ENCODE assay signal across 28 cellular contexts in the genomic region with DNA sequence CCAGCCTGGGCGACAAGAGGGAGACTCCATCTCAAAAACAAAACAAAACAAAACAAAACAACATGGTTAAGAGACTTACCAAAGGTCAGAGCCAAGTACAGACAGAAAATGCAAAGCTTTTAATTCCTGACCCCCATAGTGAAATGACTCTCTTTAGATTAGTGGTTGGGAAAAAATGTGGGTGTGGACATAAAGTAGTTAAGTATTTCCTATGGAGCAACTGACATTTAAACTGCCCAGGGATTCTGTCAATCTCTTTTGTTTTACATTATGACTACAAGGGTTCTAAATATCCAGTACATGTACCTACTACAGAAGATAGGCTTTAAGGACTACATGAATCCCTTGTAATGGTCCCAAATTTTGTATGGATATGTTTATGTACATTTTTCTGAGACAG.
DNase-seq lines count a peak whose midpoint lies in the region; ATAC-seq and TF ChIP-seq lines count a peak whose summit lies in the region.
"Had no signal": no experiment of that assay in that cellular context is flagged by ENCODE, and none has a peak within 500 bp of the region (broad histone marks: within the 10 kb centered on the region; RNA-seq: fewer than 3 reads in every experiment).

No MANE protein-coding gene starts in this region.

- peak; percentile 63 for DNase-seq in EH (ENCODE audit: low read depth)
- peak; percentile 7 for DNase-seq in MV-4-11 (lab: John Stamatoyannopoulos, UW)
- DNase-seq in choroid plexus epithelial cell (ENCODE audit: low read depth) = peak; percentile 56
- peak; percentile 37 for DNase-seq in mesenchymal stem cell
- no peak for DNase-seq in trophoblast cell
- DNase-seq in NCI-H82 treated with DMSO at 0.1 percent for 48 hours (lab: John Stamatoyannopoulos, UW; ENCODE audit: unreplicated experiment) = no peak
- DNase-seq: activated CD4-positive, alpha-beta T cell treated with anti-CD3 and anti-CD28 coated beads for 36 hours; activated T-cell treated with anti-CD3 and anti-CD28 coated beads for 4 hours; dorsolateral prefrontal cortex; gastrocnemius medialis; left colon; mammary epithelial cell; NCI-H1417; NCI-H2081 treated with DMSO at 0.1 percent for 48 hours; OCI-M1; pancreas; right lobe of liver; SK-N-SH; stimulated activated CD4-positive, alpha-beta T cell treated with anti-CD3 and anti-CD28 coated beads, Interleukin-4, amount 100 ng/mL, for 24 hours; substantia nigra; T-helper 17 cell; upper lobe of right lung had no signal

- H3K4me2 ChIP-seq in mesenchymal stem cell (ENCODE audit: low read length, poor library complexity, severe bottlenecking) (no peak overlapping the region), trophoblast cell (ENCODE audit: low read length) (no peak overlapping the region)
- H3K4me2 ChIP-seq: hepatocyte, SK-N-SH had no signal

- peaks cover 5% of the 10 kb centered on the region for H3K79me1 ChIP-seq in mesenchymal stem cell (replicated peaks; ENCODE audit: low read length, poor library complexity, severe bottlenecking)
- no peaks in the 10 kb centered on the region for H3K79me1 ChIP-seq in trophoblast cell (ENCODE audit: low read length)

- H3K27ac ChIP-seq in mesenchymal stem cell (ENCODE audit: low read length, poor library complexity, severe bottlenecking) = no peak overlapping the region
- no peak overlapping the region for H3K27ac ChIP-seq in trophoblast cell (ENCODE audit: low read depth, low read length)
- H3K27ac ChIP-seq: ascending aorta, dorsolateral prefrontal cortex, gastrocnemius medialis, hepatocyte, pancreas, right lobe of liver, upper lobe of right lung had no signal

- no peak overlapping the region for H3K4ac ChIP-seq in mesenchymal stem cell (ENCODE audit: low read depth in 1 of 2, low read length in 2 of 2)
- H3K4ac ChIP-seq in trophoblast cell (ENCODE audit: low read depth, low read length) = no peak overlapping the region

- H3K9ac ChIP-seq in mesenchymal stem cell (ENCODE audit: low read length) (no peak overlapping the region), trophoblast cell (ENCODE audit: low read length) (no peak overlapping the region)
- H3K9ac ChIP-seq: SK-N-SH had no signal

- ATAC-seq in HG03432 (IDR thresholded peaks at IDR 0.05; ENCODE audit: unreplicated experiment) (no peak), HG02938 (IDR thresholded peaks at IDR 0.05; ENCODE audit: unreplicated experiment) (no peak)
- ATAC-seq: activated CD4-positive, alpha-beta T cell treated with anti-CD3 and anti-CD28 coated beads for 36 hours; activated naive CD4-positive, alpha-beta T cell treated with anti-CD3 and anti-CD28 coated beads, Interleukin-2, amount 50 U/mL, for 72 hours; gastrocnemius medialis; left colon; pancreas; right lobe of liver; stimulated activated effector memory CD8-positive, alpha-beta T cell treated with anti-CD3 and anti-CD28 coated beads, Interleukin-12 subunit alpha, Interleukin-12 subunit beta, amount 100 ng/mL, for 72 hours; T-helper 17 cell; upper lobe of right lung had no signal

- H2AK5ac ChIP-seq in mesenchymal stem cell (ENCODE audit: low read length, severe bottlenecking) (no peak overlapping the region), trophoblast cell (ENCODE audit: low read length) (no peak overlapping the region)

- WGBS in mesenchymal stem cell = 89% methylated on average over 1 of the region's 1 CpG
- no CpG with 5 or more reads among the region's 1 CpG for WGBS in trophoblast cell (ENCODE audit: extremely low coverage, insufficient coverage, insufficient read length)

- peaks cover 3 to 86% of the 10 kb centered on the region in 2 experiments for H3K36me3 ChIP-seq in mesenchymal stem cell (ENCODE audit: control insufficient read depth in 1 of 2, insufficient read depth in 2 of 2, low read depth in 1 of 2, low read length in 2 of 2)
- H3K36me3 ChIP-seq in trophoblast cell (ENCODE audit: control insufficient read depth in 1 of 2, insufficient read depth in 2 of 2, low read length in 2 of 2) = peaks cover 3 to 9% of the 10 kb centered on the region in 2 experiments

- no peak overlapping the region for H2BK120ac ChIP-seq in mesenchymal stem cell (ENCODE audit: low read depth, low read length)
- H2BK120ac ChIP-seq in trophoblast cell (ENCODE audit: insufficient read depth, low read length, poor library complexity) = no peak overlapping the region

- no peak overlapping the region for H3K14ac ChIP-seq in mesenchymal stem cell (ENCODE audit: low read length in 2 of 2)
- H3K14ac ChIP-seq in trophoblast cell (ENCODE audit: low read length) = no peak overlapping the region

- H2BK5ac ChIP-seq in mesenchymal stem cell (ENCODE audit: low read depth, low read length, poor library complexity, severe bottlenecking) (no peak overlapping the region), trophoblast cell (ENCODE audit: low read depth, low read length, poor library complexity) (no peak overlapping the region)

- TF ChIP-seq CTCF in choroid plexus epithelial cell (conservative IDR thresholded peaks at IDR 0.05; ENCODE audit: low read depth, low read length) = no peak

- H4K91ac ChIP-seq in mesenchymal stem cell (ENCODE audit: low read length) (no peak overlapping the region), trophoblast cell (ENCODE audit: low read depth, low read length) (no peak overlapping the region)

- no peaks in the 10 kb centered on the region for H3K9me3 ChIP-seq in mesenchymal stem cell (ENCODE audit: control insufficient read depth, low read length)
- no peaks in the 10 kb centered on the region for H3K9me3 ChIP-seq in trophoblast cell (ENCODE audit: insufficient read depth, low read depth, low read length)
- H3K9me3 ChIP-seq: ascending aorta, gastrocnemius medialis, pancreas, right lobe of liver, SK-N-SH, upper lobe of right lung had no signal

- H3K79me2 ChIP-seq in trophoblast cell (ENCODE audit: control insufficient read depth, insufficient read depth, low read length, poor library complexity) = no peaks in the 10 kb centered on the region
- H3K79me2 ChIP-seq: hepatocyte had no signal

- no peak overlapping the region for H3K18ac ChIP-seq in mesenchymal stem cell (ENCODE audit: low read depth in 1 of 2, low read length in 2 of 2)
- H3K18ac ChIP-seq in trophoblast cell (ENCODE audit: low read length) = no peak overlapping the region

- no peak overlapping the region for H2BK12ac ChIP-seq in mesenchymal stem cell (ENCODE audit: low read length in 2 of 2)
- H2BK12ac ChIP-seq in trophoblast cell (ENCODE audit: low read length) = no peak overlapping the region

- H3K4me3 ChIP-seq in choroid plexus epithelial cell (ENCODE audit: low read depth, low read length) (no peak overlapping the region), mesenchymal stem cell (ENCODE audit: insufficient read depth in 1 of 2, low read depth in 1 of 2, low read length in 2 of 2) (no peak overlapping the region), trophoblast cell (ENCODE audit: low read depth, low read length) (no peak overlapping the region)
- H3K4me3 ChIP-seq: ascending aorta, dorsolateral prefrontal cortex, gastrocnemius medialis, hepatocyte, pancreas, right lobe of liver, upper lobe of right lung had no signal

- H3K23ac ChIP-seq in mesenchymal stem cell (ENCODE audit: low read length in 2 of 2) (no peak overlapping the region), trophoblast cell (ENCODE audit: low read length) (no peak overlapping the region)

- H2AFZ ChIP-seq in mesenchymal stem cell (ENCODE audit: low read depth, low read length) (no peak overlapping the region), trophoblast cell (ENCODE audit: insufficient read depth, low read length, poor library complexity) (no peak overlapping the region)
- H2AFZ ChIP-seq: hepatocyte had no signal

- H3K27me3 ChIP-seq in mesenchymal stem cell (ENCODE audit: control insufficient read depth in 1 of 2, insufficient read depth in 1 of 2, low read length in 2 of 2) (no peaks in the 10 kb centered on the region), trophoblast cell (ENCODE audit: insufficient read depth, low read length) (no peaks in the 10 kb centered on the region)
- H3K27me3 ChIP-seq: ascending aorta, dorsolateral prefrontal cortex, gastrocnemius medialis, hepatocyte, pancreas, right lobe of liver, upper lobe of right lung had no signal

- no peak overlapping the region for H4K8ac ChIP-seq in mesenchymal stem cell (ENCODE audit: low read length)
- no peak overlapping the region for H4K8ac ChIP-seq in trophoblast cell (ENCODE audit: low read depth, low read length)

- H4K12ac ChIP-seq in trophoblast cell (ENCODE audit: low read depth, low read length) = no peak overlapping the region

- no peak overlapping the region for H2BK15ac ChIP-seq in mesenchymal stem cell (ENCODE audit: low read depth, poor library complexity, severe bottlenecking)

- H3K4me1 ChIP-seq in mesenchymal stem cell (ENCODE audit: control insufficient read depth, insufficient read depth, low read depth, low read length) (no peaks in the 10 kb centered on the region), trophoblast cell (ENCODE audit: control insufficient read depth in 1 of 2, insufficient read depth in 2 of 2, low read length in 2 of 2) (no peaks in the 10 kb centered on the region)
- H3K4me1 ChIP-seq: ascending aorta, pancreas, right lobe of liver, upper lobe of right lung had no signal

Comparison
In these comparisons a context has a peak if more than half of its experiments do, and no peak if none do; other contexts are left out.
1. DNase-seq: peak in EH (single experiment), MV-4-11 (single experiment), choroid plexus epithelial cell (single experiment) and mesenchymal stem cell (single experiment); none in trophoblast cell (0 of 2) and NCI-H82 treated with DMSO at 0.1 percent for 48 hours (single experiment).